In genomic region chr12:5549011-5549410, GRCh38 we compare ENCODE assay signal across 1 cellular context.
TF ChIP-seq lines count a peak whose summit lies in the region.

No MANE protein-coding gene starts in this region.

TF ChIP-seq in WTC11, 78 proteins besides CTCF, POLR2A, EP300 and RAD21 (continued from another document):
- no peak for TF ChIP-seq ATF6 (CRISPR knock-in tag; IDR thresholded peaks at IDR 0.05)
TF ChIP-seq in WTC11: peak in this region for 0.
